Comparison of ENCODE assay signal across 30 cellular contexts in genomic region chr1:219741011-219741859, GRCh38.
"Had no signal": no experiment of that assay in that cellular context is flagged by ENCODE, and none has a peak within 500 bp of the region (broad histone marks: within the 10 kb centered on the region; RNA-seq: fewer than 3 reads in every experiment).

No MANE protein-coding gene starts in this region.

- H3K9me3 ChIP-seq: body of pancreas, MG63, Peyer's patch had no signal

- H3K4me1 ChIP-seq: body of pancreas, Peyer's patch had no signal

- H3K4me3 ChIP-seq: body of pancreas, MG63, Peyer's patch, SK-N-MC had no signal

- DNase-seq: activated CD4-positive, alpha-beta T cell treated with anti-CD3 and anti-CD28 coated beads, Interleukin-2, amount 10 ng/mL, durations not matched to agents 24 days and 14 days; activated CD4-positive, alpha-beta T cell treated with anti-CD3 and anti-CD28 coated beads, Interleukin-2, amount 50 U/mL, for 4 hours; activated CD8-positive, alpha-beta T cell treated with anti-CD3 and anti-CD28 coated beads for 36 hours; activated effector memory CD4-positive, alpha-beta T cell treated with anti-CD3 and anti-CD28 coated beads, Interleukin-2, amount 50 U/mL, for 16 hours; activated naive CD4-positive, alpha-beta T cell; activated naive CD4-positive, alpha-beta T cell treated with anti-CD3 and anti-CD28 coated beads, Interleukin-2, amount 50 U/mL, for 16 hours; activated naive CD8-positive, alpha-beta T cell treated with anti-CD3 and anti-CD28 coated beads, Interleukin-2, amount 10 ng/mL, durations not matched to agents 7 days and 5 days; activated T-cell treated with anti-CD3 and anti-CD28 coated beads, Interleukin-2, amount 50 U/mL, for 1 hour; activated T-cell treated with anti-CD3 and anti-CD28 coated beads, Interleukin-2, amount 50 U/mL, for 72 hours; amygdala; body of pancreas; Kasumi-1; KG1; MG63; MV-4-11; NCI-H1092; NCI-H1436 treated with DMSO at 0.1 percent for 48 hours; NCI-H1694 treated with DMSO at 0.1 percent for 48 hours; NCI-H2029; NCI-H2107; NCI-H2171; NCI-H510A; NCI-H526; NCI-H748 treated with DMSO at 0.1 percent for 48 hours; NK-92 treated with Interleukin-12 subunit alpha and Interleukin-12 subunit beta, amount 100 ng/mL, for 24 hours; PC-3; Peyer's patch; RPMI8226 had no signal

- H3K27ac ChIP-seq: body of pancreas, Peyer's patch, SK-N-MC had no signal

- H3K27me3 ChIP-seq: MG63, Peyer's patch had no signal

- H3K36me3 ChIP-seq: MG63, Peyer's patch had no signal

- ATAC-seq: activated CD8-positive, alpha-beta T cell treated with anti-CD3 and anti-CD28 coated beads for 36 hours; activated T-cell treated with anti-CD3 and anti-CD28 coated beads, Interleukin-2, amount 50 U/mL, for 72 hours; activated T-helper 17 cell treated with anti-CD3 and anti-CD28 coated beads, Interleukin-2, amount 50 U/mL, for 72 hours; body of pancreas; PC-3 had no signal
